In genomic region chr9:133472277-133472645, GRCh38 we compare ENCODE assay signal across 35 cellular contexts. TPM values are rescaled to one million over a fixed set of nuclear protein-coding genes. Genes with fewer than 3 reads are reported as not detected.
"Had no signal": no experiment of that assay in that cellular context is flagged by ENCODE, and none has a peak within 500 bp of the region (broad histone marks: within the 10 kb centered on the region; RNA-seq: fewer than 3 reads in every experiment).

No MANE protein-coding gene starts in this region.

- H3K79me2 ChIP-seq: parathyroid adenoma had no signal

- H3K36me3 ChIP-seq: colonic mucosa had no signal

- ATAC-seq: foreskin keratinocyte; gastroesophageal sphincter; heart left ventricle; natural killer cell treated with Interleukin-12 subunit alpha and Interleukin-12 subunit beta and Interleukin-15 and Interleukin-18, amount 100 ng/mL, for 72 hours; stimulated activated naive B cell treated with anti-CD40 and anti-IgM and Interleukin-4, amounts not matched to agents 10 μg/mL and 1 μg/mL and 100 μg/mL, for 72 hours had no signal

- H3K9me3 Mint-ChIP-seq: mesothelial cell of epicardium; naive B cell; natural killer cell treated with Interleukin-12 subunit alpha and Interleukin-12 subunit beta and Interleukin-15 and Interleukin-18, amount 100 ng/mL, for 72 hours; neural crest cell; stimulated activated naive B cell treated with anti-CD40 and anti-IgM and Interleukin-4, amounts not matched to agents 10 μg/mL and 1 μg/mL and 100 μg/mL, for 72 hours; stimulated activated naive CD8-positive, alpha-beta T cell treated with anti-CD3 and anti-CD28 coated beads, Interleukin-15, Interleukin-2, amounts not matched to agents 100 ng/mL and 50 ng/mL, for 24 hours had no signal

- H3K4me1 ChIP-seq: colonic mucosa, esophagus muscularis mucosa, foreskin keratinocyte, gastroesophageal sphincter, right atrium auricular region, tibial nerve had no signal

- H3K4me1 Mint-ChIP-seq: mesothelial cell of epicardium, neural crest cell had no signal

- H3K27me3 Mint-ChIP-seq: naive B cell; natural killer cell treated with Interleukin-12 subunit alpha and Interleukin-12 subunit beta and Interleukin-15 and Interleukin-18, amount 100 ng/mL, for 72 hours; progenitor cell of endocrine pancreas; stimulated activated naive B cell treated with anti-CD40 and anti-IgM and Interleukin-4, amounts not matched to agents 10 μg/mL and 1 μg/mL and 100 μg/mL, for 72 hours; stimulated activated naive CD8-positive, alpha-beta T cell treated with anti-CD3 and anti-CD28 coated beads, Interleukin-15, Interleukin-2, amounts not matched to agents 100 ng/mL and 50 ng/mL, for 24 hours had no signal

- H3K4me3 Mint-ChIP-seq: mesothelial cell of epicardium; natural killer cell treated with Interleukin-12 subunit alpha and Interleukin-12 subunit beta and Interleukin-15 and Interleukin-18, amount 100 ng/mL, for 72 hours; stimulated activated naive CD8-positive, alpha-beta T cell treated with anti-CD3 and anti-CD28 coated beads, Interleukin-15, Interleukin-2, amounts not matched to agents 100 ng/mL and 50 ng/mL, for 24 hours had no signal

- H3K36me3 Mint-ChIP-seq: naive B cell; natural killer cell treated with Interleukin-12 subunit alpha and Interleukin-12 subunit beta and Interleukin-15 and Interleukin-18, amount 100 ng/mL, for 72 hours had no signal

- H3K9me3 ChIP-seq: colonic mucosa, esophagus muscularis mucosa, gastroesophageal sphincter, heart left ventricle, mucosa of descending colon, right atrium auricular region, spleen, thoracic aorta, tibial nerve, upper lobe of left lung had no signal

- H3K9ac ChIP-seq: parathyroid adenoma had no signal

- H3K27ac ChIP-seq: colonic mucosa, esophagus muscularis mucosa, foreskin keratinocyte, gastroesophageal sphincter, heart left ventricle, parathyroid adenoma, right atrium auricular region, spleen, thoracic aorta, tibial nerve, upper lobe of left lung had no signal

- H3K4me3 ChIP-seq: colonic mucosa, esophagus muscularis mucosa, gastroesophageal sphincter, heart left ventricle, mucosa of descending colon, right atrium auricular region, skin epidermis, spleen, thoracic aorta, tibial nerve, upper lobe of left lung had no signal

- H2AFZ ChIP-seq: parathyroid adenoma had no signal

- FAIRE-seq: endothelial cell of umbilical vein, islet of Langerhans, urothelium cell line had no signal

- H3K27me3 ChIP-seq: colonic mucosa, esophagus muscularis mucosa, foreskin keratinocyte, gastroesophageal sphincter, heart left ventricle, right atrium auricular region, spleen, tibial nerve, upper lobe of left lung had no signal

- H3K27ac Mint-ChIP-seq: mesothelial cell of epicardium; natural killer cell treated with Interleukin-12 subunit alpha and Interleukin-12 subunit beta and Interleukin-15 and Interleukin-18, amount 100 ng/mL, for 72 hours; progenitor cell of endocrine pancreas; stimulated activated naive CD8-positive, alpha-beta T cell treated with anti-CD3 and anti-CD28 coated beads, Interleukin-15, Interleukin-2, amounts not matched to agents 100 ng/mL and 50 ng/mL, for 24 hours had no signal

- DNase-seq: colonic mucosa; dermis blood vessel endothelial cell; effector memory CD4-positive, alpha-beta T cell; foreskin keratinocyte; heart left ventricle; hippocampal formation; kidney glomerular epithelial cell; mesenchymal stem cell; naive B cell; spleen; stimulated activated CD4-positive, alpha-beta T cell treated with anti-CD3 and anti-CD28 coated beads, Interleukin-4, amount 100 ng/mL, for 4 hours; stimulated activated naive B cell treated with anti-CD40 and anti-IgM and Interleukin-4, amounts not matched to agents 10 μg/mL and 1 μg/mL and 100 μg/mL, for 72 hours had no signal

RNA-seq across cellular contexts. Expression of gene MYMK, which starts 52.5 kb away (rescaled TPM):
- total RNA-seq: chondrocyte; colonic mucosa; dermis blood vessel endothelial cell; endothelial cell of umbilical vein; epithelial cell of proximal tubule; esophagus muscularis mucosa; fibroblast of lung; foreskin keratinocyte; gastroesophageal sphincter; heart left ventricle; lower leg skin; lung microvascular endothelial cell; mesothelial cell of epicardium; mucosa of descending colon; natural killer cell treated with Interleukin-12 subunit alpha and Interleukin-12 subunit beta and Interleukin-15 and Interleukin-18, amount 100 ng/mL, for 72 hours; neural crest cell; osteoblast; progenitor cell of endocrine pancreas; right atrium auricular region; spleen; thoracic aorta; upper lobe of left lung had no signal
- polyA plus RNA-seq: endothelial cell of umbilical vein, fibroblast of lung, foreskin keratinocyte, heart left ventricle, spleen had no signal
